ENCODE assay signal across 27 cellular contexts in the genomic region with DNA sequence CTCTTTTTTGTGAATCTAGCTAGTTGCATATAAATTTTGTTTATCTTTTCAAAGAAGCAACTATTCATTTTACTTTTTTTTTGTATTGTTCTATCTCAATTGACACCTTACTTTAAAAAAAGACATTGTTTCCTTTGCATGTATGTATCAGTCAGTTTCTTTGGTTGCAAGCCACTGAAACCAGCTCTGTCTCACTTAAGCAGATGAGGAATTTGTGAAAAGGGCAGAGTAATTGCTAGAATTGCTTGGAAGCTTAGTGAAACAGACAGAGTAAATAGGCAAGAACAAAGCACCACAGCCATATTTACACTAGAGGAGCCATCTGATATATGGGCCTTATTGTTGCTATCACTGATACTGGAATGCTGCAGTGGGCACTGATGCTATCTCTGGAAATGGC.
"Had no signal": no experiment of that assay in that cellular context is flagged by ENCODE, and none has a peak within 500 bp of the region (broad histone marks: within the 10 kb centered on the region; RNA-seq: fewer than 3 reads in every experiment).

No MANE protein-coding gene starts in this region.

- H3K27me3 ChIP-seq: stomach, testis, thyroid gland, transverse colon, upper lobe of right lung had no signal

- H3K27ac Mint-ChIP-seq: immature natural killer cell; naive thymus-derived CD4-positive, alpha-beta T cell; natural killer cell treated with Interleukin-12 subunit alpha and Interleukin-12 subunit beta and Interleukin-15 and Interleukin-18, amount 100 ng/mL, for 72 hours; stimulated activated naive B cell treated with anti-CD40 and anti-IgM and Interleukin-4, amounts not matched to agents 10 μg/mL and 1 μg/mL and 100 μg/mL, for 72 hours had no signal

- H3K4me1 ChIP-seq: left ventricle myocardium inferior, prostate gland, stomach, testis, thyroid gland, transverse colon, upper lobe of right lung had no signal

- H3K36me3 ChIP-seq: left ventricle myocardium inferior, prostate gland, stomach, thyroid gland, transverse colon, upper lobe of right lung had no signal

- H3K27ac ChIP-seq: left ventricle myocardium inferior, prostate gland, skin epidermis, stomach, testis, thyroid gland, transverse colon, upper lobe of right lung had no signal

- H3K4me3 ChIP-seq: left ventricle myocardium inferior, lung, mucosa of descending colon, prostate gland, skin epidermis, stomach, testis, thyroid gland, transverse colon, upper lobe of right lung had no signal

- H3K4me1 Mint-ChIP-seq: immature natural killer cell; naive thymus-derived CD4-positive, alpha-beta T cell had no signal

- H3K4me3 Mint-ChIP-seq: immature natural killer cell; natural killer cell treated with Interleukin-12 subunit alpha and Interleukin-12 subunit beta and Interleukin-15 and Interleukin-18, amount 100 ng/mL, for 72 hours; stimulated activated naive B cell treated with anti-CD40 and anti-IgM and Interleukin-4, amounts not matched to agents 10 μg/mL and 1 μg/mL and 100 μg/mL, for 72 hours had no signal

- FAIRE-seq: urothelium cell line had no signal

- H3K9me3 Mint-ChIP-seq: stimulated activated naive B cell treated with anti-CD40 and anti-IgM and Interleukin-4, amounts not matched to agents 10 μg/mL and 1 μg/mL and 100 μg/mL, for 72 hours had no signal

- H3K9me3 ChIP-seq: left ventricle myocardium inferior, mucosa of descending colon, prostate gland, stomach, testis, thyroid gland, transverse colon, upper lobe of right lung had no signal

- DNase-seq: hypothalamus; immature natural killer cell; kidney; left ventricle myocardium inferior; midbrain; mucosa of descending colon; naive thymus-derived CD4-positive, alpha-beta T cell; occipital lobe; posterior cingulate gyrus; retina; right cardiac atrium; stimulated activated CD4-positive, alpha-beta T cell treated with anti-CD3 and anti-CD28 coated beads, Interleukin-12 subunit alpha, Interleukin-12 subunit beta, amount 100 ng/mL, for 4 hours; stimulated activated CD4-positive, alpha-beta T cell treated with anti-CD3 and anti-CD28 coated beads, Interleukin-15, amount 100 ng/mL, for 24 hours; stimulated activated CD4-positive, alpha-beta T cell treated with anti-CD3 and anti-CD28 coated beads, Interleukin-2, amount 100 ng/mL, for 24 hours; stimulated activated CD4-positive, alpha-beta T cell treated with anti-CD3 and anti-CD28 coated beads, Interleukin-4, amount 100 ng/mL, for 1 hour; stimulated activated naive B cell treated with anti-CD40 and anti-IgM and Interleukin-4, amounts not matched to agents 10 μg/mL and 1 μg/mL and 100 μg/mL, for 72 hours; stimulated activated naive CD8-positive, alpha-beta T cell treated with anti-CD3 and anti-CD28 coated beads, Interleukin-15, Interleukin-2, amounts not matched to agents 100 U/mL and 50 U/mL, for 24 hours; stomach; testis; thyroid gland; transverse colon; upper lobe of right lung had no signal

- ATAC-seq: mucosa of descending colon; naive thymus-derived CD4-positive, alpha-beta T cell; natural killer cell treated with Interleukin-12 subunit alpha and Interleukin-12 subunit beta and Interleukin-15 and Interleukin-18, amount 100 ng/mL, for 72 hours; right cardiac atrium; stimulated activated naive B cell treated with anti-CD40 and anti-IgM and Interleukin-4, amounts not matched to agents 10 μg/mL and 1 μg/mL and 100 μg/mL, for 72 hours; stimulated activated naive CD8-positive, alpha-beta T cell treated with anti-CD3 and anti-CD28 coated beads, Interleukin-15, Interleukin-2, amounts not matched to agents 100 U/mL and 50 U/mL, for 24 hours; upper lobe of right lung had no signal

- H3K27me3 Mint-ChIP-seq: naive thymus-derived CD4-positive, alpha-beta T cell had no signal
